ENCODE assay signal across 10 cellular contexts in genomic region chr22:46105494-46106278, GRCh38. TPM values are rescaled to one million over a fixed set of nuclear protein-coding genes. Genes with fewer than 3 reads are reported as not detected.
DNase-seq lines count a peak whose midpoint lies in the region; ATAC-seq and TF ChIP-seq lines count a peak whose summit lies in the region.
"Had no signal": no experiment of that assay in that cellular context is flagged by ENCODE, and none has a peak within 500 bp of the region (broad histone marks: within the 10 kb centered on the region; RNA-seq: fewer than 3 reads in every experiment).

No MANE protein-coding gene starts in this region.

- peaks cover 75% of the 10 kb centered on the region for H3F3A ChIP-seq in GM23248 (ENCODE audit: insufficient read depth)

- in situ Hi-C loops in GM23248 (cut with MboI), result no loop called here
- in situ Hi-C loops in brain microvascular endothelial cell (cut with HindIII; ENCODE audit: low pct_ligation_motif_present, low sequenced_read_pairs), result no loop called here
- in situ Hi-C loops in GM13976 (cut with MboI; ENCODE audit: low sequenced_read_pairs, unreplicated experiment), result loop anchor here (25.0 kb wide), 2 partner anchors 468 to 543 kb away; no protein-coding TSS in a partner anchor

- H4K20me1 ChIP-seq in GM23248 (ENCODE audit: insufficient read depth), result no peaks in the 10 kb centered on the region

- H3K4me3 ChIP-seq in GM23248 (no peak overlapping the region), brain microvascular endothelial cell (ENCODE audit: low read depth, low read length) (no peak overlapping the region), stomach smooth muscle (ENCODE audit: low read length in 2 of 2) (peak overlapping the region in 1 of 2 donors; percentile 8)

- H3K4me1 ChIP-seq in GM23248 (ENCODE audit: insufficient read depth), result peaks cover 46% of the 10 kb centered on the region
- H3K4me1 ChIP-seq in stomach smooth muscle (ENCODE audit: control insufficient read depth, insufficient read depth, low read length), result peaks cover 91% of the 10 kb centered on the region

- H3K9me3 ChIP-seq in GM23248 (ENCODE audit: low read depth), result no peaks in the 10 kb centered on the region
- no peaks in the 10 kb centered on the region for H3K9me3 ChIP-seq in stomach smooth muscle (ENCODE audit: control insufficient read depth in 2 of 2, low read length in 2 of 2)

- H3K4me2 ChIP-seq in GM23248 (ENCODE audit: unreplicated experiment), result peak overlapping the region; percentile 36

- no peak for TF ChIP-seq CTCF in brain microvascular endothelial cell (IDR thresholded peaks at IDR 0.05; ENCODE audit: low read depth, low read length, missing control alignments)
- no peak for TF ChIP-seq CTCF in GM13976 (IDR thresholded peaks at IDR 0.05; ENCODE audit: borderline replicate concordance, control extremely low read depth, extremely low read depth, insufficient read depth, missing control alignments)

- DNase-seq in GM23248 (peak; percentile 85), brain microvascular endothelial cell (peak; percentile 27), kidney tubule cell (ENCODE audit: low spot score) (peak; percentile 93), retina (no peak), GM13976 (ENCODE audit: low spot score) (no peak), DMS79 treated with DMSO at 0.1 percent for 48 hours (lab: John Stamatoyannopoulos, UW) (no peak)
- DNase-seq: activated CD4-positive, alpha-beta T cell treated with anti-CD3 and anti-CD28 coated beads, Interleukin-2, amount 50 U/mL, for 48 hours; stimulated activated naive CD4-positive, alpha-beta T cell had no signal

- H3K79me2 ChIP-seq in GM23248 (ENCODE audit: insufficient read depth), result peaks cover 99% of the 10 kb centered on the region

- no peaks in the 10 kb centered on the region for H3K9me2 ChIP-seq in GM23248 (ENCODE audit: insufficient read depth)

- H3K27ac ChIP-seq in GM23248, result peak overlapping the region; percentile 82
- no peak overlapping the region for H3K27ac ChIP-seq in brain microvascular endothelial cell
- H3K27ac ChIP-seq in stomach smooth muscle (ENCODE audit: low read length), result peak overlapping the region; percentile 83

- 35 to 41% methylated on average over 20 to 25 of the region's 25 CpGs for WGBS in GM23248 (ENCODE audit: low coverage in 1 of 2, low lambda C conversion rate in 2 of 2, missing lambda C conversion rate in 2 of 2), 2 experiments

- H2AFZ ChIP-seq in GM23248, result no peak overlapping the region

- H3K9ac ChIP-seq in GM23248, result peak overlapping the region; percentile 64
- peak overlapping the region in 1 of 2 donors; percentile 55 for H3K9ac ChIP-seq in stomach smooth muscle (ENCODE audit: low read length in 2 of 2)

- no peaks in the 10 kb centered on the region for H3K27me3 ChIP-seq in GM23248 (replicated peaks; ENCODE audit: insufficient read depth)
- H3K27me3 ChIP-seq in brain microvascular endothelial cell (replicated peaks), result no peaks in the 10 kb centered on the region
- H3K27me3 ChIP-seq in stomach smooth muscle (ENCODE audit: control insufficient read depth in 1 of 2, insufficient read depth in 2 of 2, low read length in 2 of 2), result no peaks in the 10 kb centered on the region

- no peak for ATAC-seq in HG03342 (IDR thresholded peaks at IDR 0.05; ENCODE audit: unreplicated experiment)

- H3K36me3 ChIP-seq in GM23248 (ENCODE audit: low read depth) (peaks cover 32% of the 10 kb centered on the region), brain microvascular endothelial cell (replicated peaks) (peaks cover 31% of the 10 kb centered on the region), stomach smooth muscle (ENCODE audit: control insufficient read depth in 2 of 2, insufficient read depth in 2 of 2, low read length in 2 of 2) (peaks cover 23 to 28% of the 10 kb centered on the region in 2 donors)

RNA-seq across cellular contexts. Expression of gene PPARA, which starts 44.6 kb away (rescaled TPM):
- total RNA-seq in GM23248 (2014; rRNA removed; shearing (Covaris generic)), result 10.9 and 14.4 TPM in 2 replicates
- polyA plus RNA-seq in GM23248 (2016; fragmentation: Nextera tagmentation; extraction: Ambion mirVana), result 8.4 and 8.7 TPM in 2 replicates

Comparison
In these comparisons a context has a peak if more than half of its experiments do, and no peak if none do; other contexts are left out.
1. DNase-seq: peak in GM23248 (single experiment), brain microvascular endothelial cell (single experiment) and kidney tubule cell (single experiment); none in retina (single experiment), GM13976 (single experiment) and DMS79 treated with DMSO at 0.1 percent for 48 hours (single experiment).